Comparison of ENCODE assay signal across 15 cellular contexts in the genomic region with DNA sequence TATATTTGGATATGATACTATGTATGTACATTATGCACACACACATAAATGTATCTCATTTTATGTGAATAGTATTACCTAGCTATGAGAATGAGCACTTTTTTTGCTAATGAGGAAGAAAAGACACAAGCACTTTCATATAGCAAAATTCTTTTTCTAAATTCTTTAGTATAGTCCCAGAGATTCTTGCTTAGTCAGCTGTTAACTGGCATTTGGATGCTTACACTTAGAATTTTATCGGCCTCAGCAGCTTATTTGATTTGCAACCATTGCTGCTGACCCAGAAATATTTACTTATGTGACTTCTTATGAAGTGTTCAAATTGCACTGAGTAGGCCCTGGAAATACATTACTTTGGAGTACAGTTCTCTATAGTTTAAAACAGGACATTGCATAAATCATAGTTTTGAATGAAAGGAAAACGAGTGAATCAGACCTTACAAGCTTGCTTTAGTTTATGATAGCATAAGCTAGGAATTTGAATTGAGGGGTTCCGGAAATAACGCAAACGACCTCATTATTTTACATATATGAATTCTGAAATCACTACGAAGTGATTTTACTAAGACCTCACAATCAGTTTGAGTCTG.
"Had no signal": no experiment of that assay in that cellular context is flagged by ENCODE, and none has a peak within 500 bp of the region (broad histone marks: within the 10 kb centered on the region; RNA-seq: fewer than 3 reads in every experiment).

No MANE protein-coding gene starts in this region.

- H3K27me3 ChIP-seq: brain microvascular endothelial cell, heart left ventricle, tibial artery, uterus had no signal

- H3K9me3 ChIP-seq: tibial artery, uterus had no signal

- H3K36me3 ChIP-seq: brain microvascular endothelial cell, heart left ventricle, tibial artery, uterus had no signal

- ATAC-seq: effector memory CD8-positive, alpha-beta T cell; heart left ventricle; T-helper 17 cell had no signal

- H3K4me3 ChIP-seq: heart left ventricle, tibial artery, uterus had no signal

- H3K4me1 ChIP-seq: heart left ventricle, tibial artery, uterus had no signal

- H3K27ac ChIP-seq: brain microvascular endothelial cell, heart left ventricle, tibial artery, uterus had no signal

- DNase-seq: activated CD4-positive, alpha-beta T cell treated with anti-CD3 and anti-CD28 coated beads, Interleukin-2, amount 10 ng/mL, durations not matched to agents 7 days and 5 days; activated CD4-positive, CD25-positive, alpha-beta regulatory T cell; activated CD8-positive, alpha-beta memory T cell treated with anti-CD3 and anti-CD28 coated beads for 24 hours; activated naive CD4-positive, alpha-beta T cell treated with anti-CD3 and anti-CD28 coated beads, Interleukin-2, amount 50 U/mL, for 16 hours; activated T-cell treated with anti-CD3 and anti-CD28 coated beads for 4 hours; effector memory CD8-positive, alpha-beta T cell; erythroblast; heart left ventricle; kidney; nephron progenitor cell; stimulated activated CD4-positive, alpha-beta T cell treated with anti-CD3 and anti-CD28 coated beads, Interleukin-15, amount 100 ng/mL, for 24 hours; T-helper 17 cell; tibial artery; uterus had no signal
